Comparison of ENCODE assay signal across 1 cellular context in genomic region chr4:27629532-27630225, GRCh38.
TF ChIP-seq lines count a peak whose summit lies in the region.

No MANE protein-coding gene starts in this region.

TF ChIP-seq in H1, 55 proteins besides CTCF, POLR2A, EP300 and RAD21:
- no peak for TF ChIP-seq CBX5 (IDR thresholded peaks at IDR 0.05; ENCODE audit: low read depth, low read length)
- TF ChIP-seq EZH2 (IDR thresholded peaks at IDR 0.05; ENCODE audit: low read depth, low read length, severe bottlenecking), result no peak
- no peak for TF ChIP-seq SUZ12 (IDR thresholded peaks at IDR 0.05; ENCODE audit: low read length)
- no peak for TF ChIP-seq BRCA1 (IDR thresholded peaks at IDR 0.05; ENCODE audit: low read depth, low read length)
- no peak for TF ChIP-seq NANOG (IDR thresholded peaks at IDR 0.05; ENCODE audit: insufficient read depth, low read depth, low read length, poor library complexity, severe bottlenecking)
- TF ChIP-seq SP2 (IDR thresholded peaks at IDR 0.05; ENCODE audit: low read length), result no peak
- no peak for TF ChIP-seq HDAC6 (IDR thresholded peaks at IDR 0.05; ENCODE audit: low read depth, low read length)
- no peak for TF ChIP-seq NRF1 (IDR thresholded peaks at IDR 0.05; ENCODE audit: low read depth, low read length)
- no peak for TF ChIP-seq CEBPB (IDR thresholded peaks at IDR 0.05; ENCODE audit: low read depth, low read length)
- no peak for TF ChIP-seq EGR1 (IDR thresholded peaks at IDR 0.05; ENCODE audit: borderline replicate concordance, low read depth, low read length)
- TF ChIP-seq GABPA (IDR thresholded peaks at IDR 0.05; ENCODE audit: borderline replicate concordance, insufficient read depth, low read length), result no peak
- no peak for TF ChIP-seq CBX8 (IDR thresholded peaks at IDR 0.05; ENCODE audit: borderline replicate concordance, low read depth, low read length)
- no peak for TF ChIP-seq CREB1 (IDR thresholded peaks at IDR 0.05)
- no peak for TF ChIP-seq USF2 (IDR thresholded peaks at IDR 0.05; ENCODE audit: low read length)
- TF ChIP-seq HDAC2 (IDR thresholded peaks at IDR 0.05; ENCODE audit: borderline replicate concordance in 1 of 2, low read depth in 2 of 2, low read length in 2 of 2), result no peak
- no peak for TF ChIP-seq CHD1 (IDR thresholded peaks at IDR 0.05; ENCODE audit: low read depth, low read length)
TF ChIP-seq in H1: peak in this region for 0.
